In genomic region chr12:116545936-116546335, GRCh38 we compare ENCODE assay signal across 1 cellular context.
A peak's percentile ranks its signal among the peaks of the same experiment; 100 is the strongest.
TF ChIP-seq lines count a peak whose summit lies in the region.

No MANE protein-coding gene starts in this region.

TF ChIP-seq in K562, 482 proteins besides CTCF, POLR2A, EP300 and RAD21 (continues in another document):
- TF ChIP-seq ZNF143 (CRISPR knock-in tag; IDR thresholded peaks at IDR 0.05) (no peak), SRSF3 (IDR thresholded peaks at IDR 0.05; ENCODE audit: insufficient read depth, low read length) (no peak), NFIX (CRISPR knock-in tag; IDR thresholded peaks at IDR 0.05; ENCODE audit: low read depth) (no peak), E2F3 (CRISPR knock-in tag; IDR thresholded peaks at IDR 0.05) (no peak), NUFIP1 (IDR thresholded peaks at IDR 0.05; ENCODE audit: partially characterized antibody) (no peak), HMBOX1 (IDR thresholded peaks at IDR 0.05) (peak; percentile 71), MTA3 (IDR thresholded peaks at IDR 0.05; ENCODE audit: borderline replicate concordance) (no peak), GTF2F1 (IDR thresholded peaks at IDR 0.05; ENCODE audit: low read depth, low read length) (no peak), CTBP1 (IDR thresholded peaks at IDR 0.05; ENCODE audit: borderline replicate concordance) (peak; percentile 29; the same call in 1 of the 2 replicates), JUND (IDR thresholded peaks at IDR 0.05; ENCODE audit: borderline replicate concordance, low read depth, low read length) (peak; percentile 12; the same call in 1 of the 2 replicates), JUND (tag; IDR thresholded peaks at IDR 0.05; ENCODE audit: borderline replicate concordance, low read depth, low read length) (no peak; the same call in 2 of the 3 replicates), PRDM10 (IDR thresholded peaks at IDR 0.05; ENCODE audit: partially characterized antibody) (peak; percentile 47), MEIS2 (IDR thresholded peaks at IDR 0.05; ENCODE audit: partially characterized antibody) (no peak), WHSC1 (IDR thresholded peaks at IDR 0.05; ENCODE audit: low read length) (no peak), TBP (optimal IDR thresholded peaks at IDR 0.05; ENCODE audit: low read depth, low read length) (no peak), PHB (CRISPR knock-in tag; IDR thresholded peaks at IDR 0.05) (no peak), PCBP1 (IDR thresholded peaks at IDR 0.05; ENCODE audit: low read depth, low read length, poor library complexity, severe bottlenecking) (no peak), TAF15 (IDR thresholded peaks at IDR 0.05; ENCODE audit: low read depth, low read length) (no peak), ID3 (CRISPR knock-in tag; IDR thresholded peaks at IDR 0.05) (no peak), ID3 (tag; IDR thresholded peaks at IDR 0.05) (no peak), CBFA2T3 (IDR thresholded peaks at IDR 0.05) (no peak), TAF1 (IDR thresholded peaks at IDR 0.05; ENCODE audit: control insufficient read depth, extremely low read depth, insufficient read depth, low read length, severe bottlenecking) (no peak), MCM3 (IDR thresholded peaks at IDR 0.05) (no peak), DPF2 (IDR thresholded peaks at IDR 0.05) (peak; percentile 68), RBM22 (IDR thresholded peaks at IDR 0.05; ENCODE audit: low read depth, low read length, poor library complexity, severe bottlenecking) (no peak), MAFG (tag; conservative IDR thresholded peaks at IDR 0.05) (peak; percentile 48), ARID1B (IDR thresholded peaks at IDR 0.05) (peak; percentile 43; the same call in 1 of the 2 replicates), ZBTB43 (CRISPR knock-in tag; IDR thresholded peaks at IDR 0.05) (no peak), CREBBP (IDR thresholded peaks at IDR 0.05; ENCODE audit: low read depth, low read length) (no peak), CREB5 (CRISPR knock-in tag; IDR thresholded peaks at IDR 0.05) (no peak), ZFP91 (CRISPR knock-in tag; IDR thresholded peaks at IDR 0.05) (no peak), HBP1 (CRISPR knock-in tag; IDR thresholded peaks at IDR 0.05) (no peak), ZNF696 (CRISPR knock-in tag; conservative IDR thresholded peaks at IDR 0.05) (no peak), ZKSCAN1 (IDR thresholded peaks at IDR 0.05; ENCODE audit: low read depth, low read length) (no peak), MTF1 (CRISPR knock-in tag; IDR thresholded peaks at IDR 0.05; ENCODE audit: borderline replicate concordance) (no peak), YBX1 (IDR thresholded peaks at IDR 0.05) (no peak), NFE2L1 (tag; IDR thresholded peaks at IDR 0.05; ENCODE audit: borderline replicate concordance, low read depth) (no peak), SMARCA4 (IDR thresholded peaks at IDR 0.05) (peak; percentile 55; the same call in 1 of the 2 replicates), MGA (IDR thresholded peaks at IDR 0.05) (no peak; the same call in 1 of the 2 replicates), POLR2B (IDR thresholded peaks at IDR 0.05; ENCODE audit: low read depth, partially characterized antibody) (no peak), CAMTA2 (CRISPR knock-in tag; conservative IDR thresholded peaks at IDR 0.05) (no peak)
